ENCODE assay signal across 30 cellular contexts in genomic region chr7:103439661-103440060, GRCh38. TPM values are rescaled to one million over a fixed set of nuclear protein-coding genes. Genes with fewer than 3 reads are reported as not detected.
"Had no signal": no experiment of that assay in that cellular context is flagged by ENCODE, and none has a peak within 500 bp of the region (broad histone marks: within the 10 kb centered on the region; RNA-seq: fewer than 3 reads in every experiment).

No MANE protein-coding gene starts in this region.

- H3K4me3 Mint-ChIP-seq: stimulated activated effector memory CD8-positive, alpha-beta T cell treated with anti-CD3 and anti-CD28 coated beads, Interleukin-12 subunit alpha, Interleukin-12 subunit beta, amount 100 ng/mL, for 72 hours; stimulated activated memory B cell treated with anti-CD40 and anti-IgM and Interleukin-4, amounts not matched to agents 10 μg/mL and 1 μg/mL and 100 μg/mL, for 72 hours; stimulated activated naive B cell treated with anti-CD40 and anti-IgM and Interleukin-4, amounts not matched to agents 10 μg/mL and 1 μg/mL and 100 μg/mL, for 72 hours; stimulated activated naive CD8-positive, alpha-beta T cell treated with anti-CD3 and anti-CD28 coated beads, Interleukin-15, amount 100 ng/mL, for 72 hours; stimulated activated naive CD8-positive, alpha-beta T cell treated with anti-CD3 and anti-CD28 coated beads, Interleukin-15, Interleukin-2, amounts not matched to agents 100 ng/mL and 50 ng/mL, for 24 hours; type B pancreatic cell had no signal

- H3K36me3 Mint-ChIP-seq: stimulated activated effector memory CD8-positive, alpha-beta T cell treated with anti-CD3 and anti-CD28 coated beads, Interleukin-12 subunit alpha, Interleukin-12 subunit beta, amount 100 ng/mL, for 72 hours; stimulated activated memory B cell treated with anti-CD40 and anti-IgM and Interleukin-4, amounts not matched to agents 10 μg/mL and 1 μg/mL and 100 μg/mL, for 72 hours; stimulated activated naive B cell treated with anti-CD40 and anti-IgM and Interleukin-4, amounts not matched to agents 10 μg/mL and 1 μg/mL and 100 μg/mL, for 72 hours; type B pancreatic cell had no signal

- ATAC-seq: stimulated activated effector memory CD8-positive, alpha-beta T cell treated with anti-CD3 and anti-CD28 coated beads, Interleukin-12 subunit alpha, Interleukin-12 subunit beta, amount 100 ng/mL, for 72 hours; stimulated activated memory B cell treated with anti-CD40 and anti-IgM and Interleukin-4, amounts not matched to agents 10 μg/mL and 1 μg/mL and 100 μg/mL, for 72 hours; stimulated activated naive B cell treated with anti-CD40 and anti-IgM and Interleukin-4, amounts not matched to agents 10 μg/mL and 1 μg/mL and 100 μg/mL, for 72 hours; stimulated activated naive CD8-positive, alpha-beta T cell treated with anti-CD3 and anti-CD28 coated beads, Interleukin-15, amount 100 ng/mL, for 72 hours; stimulated activated naive CD8-positive, alpha-beta T cell treated with anti-CD3 and anti-CD28 coated beads, Interleukin-15, Interleukin-2, amounts not matched to agents 100 U/mL and 50 U/mL, for 24 hours; upper lobe of right lung had no signal

- FAIRE-seq: urothelium cell line had no signal

- H3K27ac ChIP-seq: stomach, suprapubic skin, testis, thoracic aorta, thyroid gland, tibial artery, tibial nerve, transverse colon, upper lobe of left lung, upper lobe of right lung, uterus, vagina had no signal

- H3K36me3 ChIP-seq: stomach, suprapubic skin, thoracic aorta, thyroid gland, tibial artery, tibial nerve, transverse colon, upper lobe of left lung, upper lobe of right lung, uterus, vagina had no signal

- H3K27me3 ChIP-seq: testis, thyroid gland, upper lobe of left lung, vagina had no signal

- H3K4me1 Mint-ChIP-seq: stimulated activated effector memory CD8-positive, alpha-beta T cell treated with anti-CD3 and anti-CD28 coated beads, Interleukin-12 subunit alpha, Interleukin-12 subunit beta, amount 100 ng/mL, for 72 hours; stimulated activated memory B cell treated with anti-CD40 and anti-IgM and Interleukin-4, amounts not matched to agents 10 μg/mL and 1 μg/mL and 100 μg/mL, for 72 hours; stimulated activated naive B cell treated with anti-CD40 and anti-IgM and Interleukin-4, amounts not matched to agents 10 μg/mL and 1 μg/mL and 100 μg/mL, for 72 hours; stimulated activated naive CD8-positive, alpha-beta T cell treated with anti-CD3 and anti-CD28 coated beads, Interleukin-15, amount 100 ng/mL, for 72 hours had no signal

- H3K4me1 ChIP-seq: stomach, suprapubic skin, testis, tibial artery, tibial nerve, transverse colon, upper lobe of left lung, upper lobe of right lung, uterus, vagina had no signal

- H3K4me3 ChIP-seq: stomach, suprapubic skin, testis, thoracic aorta, thyroid gland, tibial artery, tibial nerve, transverse colon, upper lobe of left lung, upper lobe of right lung, uterus, vagina had no signal

- H3K27ac Mint-ChIP-seq: stimulated activated effector memory CD8-positive, alpha-beta T cell treated with anti-CD3 and anti-CD28 coated beads, Interleukin-12 subunit alpha, Interleukin-12 subunit beta, amount 100 ng/mL, for 72 hours; stimulated activated memory B cell treated with anti-CD40 and anti-IgM and Interleukin-4, amounts not matched to agents 10 μg/mL and 1 μg/mL and 100 μg/mL, for 72 hours; stimulated activated naive B cell treated with anti-CD40 and anti-IgM and Interleukin-4, amounts not matched to agents 10 μg/mL and 1 μg/mL and 100 μg/mL, for 72 hours; stimulated activated naive CD8-positive, alpha-beta T cell treated with anti-CD3 and anti-CD28 coated beads, Interleukin-15, amount 100 ng/mL, for 72 hours; stimulated activated naive CD8-positive, alpha-beta T cell treated with anti-CD3 and anti-CD28 coated beads, Interleukin-15, Interleukin-2, amounts not matched to agents 100 ng/mL and 50 ng/mL, for 24 hours; type B pancreatic cell had no signal

- DNase-seq: stimulated activated CD4-positive, alpha-beta T cell treated with anti-CD3 and anti-CD28 coated beads, Interleukin-2, amount 100 ng/mL, for 48 hours; stimulated activated CD4-positive, alpha-beta T cell treated with anti-CD3 and anti-CD28 coated beads, Interleukin-4, amount 100 ng/mL, for 1 hour; stimulated activated CD4-positive, alpha-beta T cell treated with anti-CD3 and anti-CD28 coated beads, Interleukin-4, amount 100 ng/mL, for 24 hours; stimulated activated CD4-positive, alpha-beta T cell treated with anti-CD3 and anti-CD28 coated beads, Interleukin-4, amount 100 ng/mL, for 4 hours; stimulated activated CD8-positive, alpha-beta memory T cell treated with anti-CD3 and anti-CD28 coated beads, Interleukin-4, amount 100 ng/mL, for 48 hours; stimulated activated naive B cell treated with anti-CD40 and anti-IgM and Interleukin-4, amounts not matched to agents 10 μg/mL and 1 μg/mL and 100 μg/mL, for 72 hours; stimulated activated naive CD4-positive, alpha-beta T cell; stimulated activated naive CD4-positive, alpha-beta T cell treated with Interleukin-2 at 50 U/mL for 16 hours; stimulated activated naive CD8-positive, alpha-beta T cell treated with anti-CD3 and anti-CD28 coated beads, Interleukin-15, amount 100 ng/mL, for 72 hours; stimulated activated naive CD8-positive, alpha-beta T cell treated with anti-CD3 and anti-CD28 coated beads, Interleukin-15, Interleukin-2, amounts not matched to agents 100 U/mL and 50 U/mL, for 24 hours; stomach; substantia nigra; testis; thyroid gland; tibial artery; transverse colon; trophoblast cell; upper lobe of left lung; upper lobe of right lung; uterus had no signal

- H3K9me3 ChIP-seq: stomach, suprapubic skin, testis, thoracic aorta, thyroid gland, tibial artery, transverse colon, upper lobe of left lung, upper lobe of right lung, uterus, vagina had no signal

- H3K9me3 Mint-ChIP-seq: stimulated activated effector memory CD8-positive, alpha-beta T cell treated with anti-CD3 and anti-CD28 coated beads, Interleukin-12 subunit alpha, Interleukin-12 subunit beta, amount 100 ng/mL, for 72 hours; stimulated activated naive CD8-positive, alpha-beta T cell treated with anti-CD3 and anti-CD28 coated beads, Interleukin-15, amount 100 ng/mL, for 72 hours; stimulated activated naive CD8-positive, alpha-beta T cell treated with anti-CD3 and anti-CD28 coated beads, Interleukin-15, Interleukin-2, amounts not matched to agents 100 ng/mL and 50 ng/mL, for 24 hours; type B pancreatic cell had no signal

RNA-seq across cellular contexts. Expression of gene SLC26A5, which starts 6.3 kb away (rescaled TPM):
- total RNA-seq: temporal lobe, thoracic aorta, vagina had no signal
